Comparison of ENCODE assay signal across 8 cellular contexts in the genomic region with DNA sequence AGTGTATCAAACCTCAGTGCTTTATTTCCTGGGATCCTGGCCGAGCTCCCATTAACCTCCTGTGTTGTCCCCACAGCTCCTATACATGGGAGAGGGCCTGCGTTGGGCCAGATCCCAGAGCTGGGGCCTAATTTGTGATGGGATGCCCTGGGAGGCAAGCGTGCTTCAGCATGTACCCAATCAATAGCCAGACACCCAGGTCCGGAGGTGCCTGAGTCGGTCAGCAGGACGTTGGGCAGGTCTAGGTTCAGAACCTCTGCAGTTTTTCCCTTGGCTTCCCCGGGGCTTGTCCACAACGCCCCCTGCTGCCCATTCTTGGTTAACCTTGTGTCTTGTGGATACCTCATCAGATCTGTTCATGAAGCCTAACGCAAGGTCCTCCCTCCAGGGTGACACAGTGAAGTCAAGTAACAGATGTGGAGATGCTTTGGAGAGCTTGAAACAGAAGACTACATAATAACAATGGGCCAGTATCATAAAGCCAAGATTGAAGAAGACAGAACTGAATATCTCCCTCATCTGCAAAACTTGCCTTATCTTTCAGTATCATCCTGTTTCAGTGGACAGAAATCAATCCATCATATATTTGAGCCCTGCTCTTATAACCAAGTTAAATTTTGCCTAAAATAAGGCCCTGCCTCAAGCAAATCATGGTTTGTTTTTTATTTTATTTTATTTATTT. TPM values are rescaled to one million over a fixed set of nuclear protein-coding genes. Genes with fewer than 3 reads are reported as not detected.
DNase-seq lines count a peak whose midpoint lies in the region; FAIRE-seq and TF ChIP-seq lines count a peak whose summit lies in the region.
"Not testable (repeated sequence)": the region's sequence is repeated elsewhere in the genome, so short reads cannot be mapped to it uniquely, and the experiment has no call there.

No MANE protein-coding gene starts in this region.

- TF ChIP-seq CTCF in HFF-Myc (IDR thresholded peaks at IDR 0.05; ENCODE audit: low read depth, low read length, missing control alignments): peak; percentile 77

- DNase-seq in HFF-Myc (ENCODE audit: extremely low read depth, low read depth) (peak; percentile 60), NCI-H1417 treated with DMSO at 0.1 percent for 48 hours (lab: John Stamatoyannopoulos, UW) (peak; percentile 11), SKM-1 treated with dmso at 0.1 percent for 144 hours (lab: John Stamatoyannopoulos, UW; ENCODE audit: unreplicated experiment) (peak; percentile 74), foreskin melanocyte (peak; percentile 55), occipital lobe (lab: John Stamatoyannopoulos, UW) (peak; percentile 53), superior temporal gyrus (ENCODE audit: extremely low spot score) (peak; percentile 91)
- peak; percentile 58 to 84 (median 84) for DNase-seq in activated naive CD4-positive, alpha-beta T cell (lab: John Stamatoyannopoulos, UW)

- H3K4me3 ChIP-seq in HFF-Myc (replicated peaks; ENCODE audit: low read depth, low read length): not testable (repeated sequence)

- FAIRE-seq in G401.6 (lab: Jason Lieb, UNC): peak; percentile 49

RNA-seq across cellular contexts. Expression of gene ANXA4, which starts 27.3 kb away (rescaled TPM):
- total RNA-seq in occipital lobe: 3.4 TPM

Comparison
In these comparisons a context has a peak if more than half of its experiments do, and no peak if none do; other contexts are left out.
1. DNase-seq: peak in every context shown above with its lines; median percentile 91 in superior temporal gyrus; 84 in activated naive CD4-positive, alpha-beta T cell; 74 in SKM-1 treated with dmso at 0.1 percent for 144 hours; 60 in HFF-Myc; 55 in foreskin melanocyte; 53 in occipital lobe; 11 in NCI-H1417 treated with DMSO at 0.1 percent for 48 hours.